Comparison of ENCODE assay signal across 18 cellular contexts in genomic region chr6:142839686-142840040, GRCh38.
A peak's percentile ranks its signal among the peaks of the same experiment; 100 is the strongest.
DNase-seq lines count a peak whose midpoint lies in the region; ATAC-seq and TF ChIP-seq lines count a peak whose summit lies in the region.
"Had no signal": no experiment of that assay in that cellular context is flagged by ENCODE, and none has a peak within 500 bp of the region (broad histone marks: within the 10 kb centered on the region; RNA-seq: fewer than 3 reads in every experiment).

No MANE protein-coding gene starts in this region.

- H2AFZ ChIP-seq in osteoblast (ENCODE audit: low read length): no peak overlapping the region

- H3K27me3 Mint-ChIP-seq in activated CD4-positive, alpha-beta T cell treated with anti-CD3 and anti-CD28 coated beads, Interleukin-2, amount 10 ng/mL, durations not matched to agents 7 days and 5 days: no peaks in the 10 kb centered on the region

- TF ChIP-seq CTCF in body of pancreas (IDR thresholded peaks at IDR 0.05): no peak
- TF ChIP-seq CTCF in osteoblast (IDR thresholded peaks at IDR 0.05; ENCODE audit: extremely low read depth, low read depth, low read length): no peak

- H4K20me1 ChIP-seq in osteoblast (ENCODE audit: insufficient read depth, low read length): no peaks in the 10 kb centered on the region

- peak overlapping the region; percentile 11 for H3K4me2 ChIP-seq in osteoblast (ENCODE audit: insufficient read depth, low read length)

- H3K9me3 ChIP-seq in body of pancreas: no peaks in the 10 kb centered on the region
- no peaks in the 10 kb centered on the region for H3K9me3 ChIP-seq in osteoblast (ENCODE audit: low read depth, low read length)
- H3K9me3 ChIP-seq: gastrocnemius medialis, neutrophil, SJCRH30, vagina had no signal

- ATAC-seq in body of pancreas: no peak
- ATAC-seq: gastrocnemius medialis had no signal

- peaks cover 21% of the 10 kb centered on the region for H3K36me3 Mint-ChIP-seq in activated CD4-positive, alpha-beta T cell treated with anti-CD3 and anti-CD28 coated beads, Interleukin-2, amount 10 ng/mL, durations not matched to agents 7 days and 5 days (ENCODE audit: low read depth)

- H3K9me3 Mint-ChIP-seq in activated CD4-positive, alpha-beta T cell treated with anti-CD3 and anti-CD28 coated beads, Interleukin-2, amount 10 ng/mL, durations not matched to agents 7 days and 5 days: no peaks in the 10 kb centered on the region

- DNase-seq in activated CD4-positive, alpha-beta T cell treated with anti-CD3 and anti-CD28 coated beads, Interleukin-2, amount 10 ng/mL, durations not matched to agents 7 days and 5 days: no peak
- DNase-seq in activated CD4-positive, alpha-beta T cell treated with anti-CD3 and anti-CD28 coated beads, Interleukin-2, amount 50 U/mL, for 4 hours: no peak
- DNase-seq in M059J (ENCODE audit: low read depth) (peak; percentile 53), body of pancreas (no peak), osteoblast (ENCODE audit: insufficient read length, low spot score, missing footprints) (no peak), NCI-H146 treated with DMSO at 0.1 percent for 48 hours (lab: John Stamatoyannopoulos, UW; ENCODE audit: unreplicated experiment) (no peak), NCI-H226 (no peak), COLO668 (lab: John Stamatoyannopoulos, UW; ENCODE audit: unreplicated experiment) (no peak)
- DNase-seq: activated CD4-positive, CD25-positive, alpha-beta regulatory T cell; DMS79 treated with DMSO at 0.1 percent for 48 hours; gastrocnemius medialis; left cardiac atrium; NCI-H1105 treated with DMSO at 0.1 percent for 48 hours; NCI-H526; SJCRH30; stimulated activated CD4-positive, alpha-beta T cell treated with anti-CD3 and anti-CD28 coated beads, Interleukin-12 subunit alpha, Interleukin-12 subunit beta, amount 100 ng/mL, for 4 hours had no signal

- H3K36me3 ChIP-seq in body of pancreas (replicated peaks in 1 of 2; ENCODE audit: insufficient read depth in 1 of 2, low read depth in 2 of 2) (no peaks in the 10 kb centered on the region), osteoblast (ENCODE audit: insufficient read depth, low read length) (no peaks in the 10 kb centered on the region)
- H3K36me3 ChIP-seq: gastrocnemius medialis, neutrophil, SJCRH30, vagina had no signal

- H3K27ac ChIP-seq in body of pancreas (peak overlapping the region in 3 of 4 donors; percentile 21 to 48 (median 38)), osteoblast (ENCODE audit: low read depth, low read length) (peak overlapping the region; percentile 60)
- H3K27ac ChIP-seq: gastrocnemius medialis, neutrophil, SJCRH30, vagina had no signal

- H3K4me1 ChIP-seq in body of pancreas (peaks cover 19% of the 10 kb centered on the region), osteoblast (ENCODE audit: insufficient read depth, low read length) (peaks cover 41% of the 10 kb centered on the region)

- CTCF ChIA-PET in activated CD4-positive, alpha-beta T cell treated with anti-CD3 and anti-CD28 coated beads, Interleukin-2, amount 10 ng/mL, durations not matched to agents 7 days and 5 days (lab: Charles Lee): interaction anchor here (1.0 kb wide), 1 partner anchor 9 kb away, joined by 3 read pairs; no protein-coding TSS in a partner anchor

- H3K27ac Mint-ChIP-seq in activated CD4-positive, alpha-beta T cell treated with anti-CD3 and anti-CD28 coated beads, Interleukin-2, amount 10 ng/mL, durations not matched to agents 7 days and 5 days: peak overlapping the region; percentile 31

- H3K27me3 ChIP-seq in body of pancreas (no peaks in the 10 kb centered on the region), osteoblast (ENCODE audit: insufficient read depth, low read length) (no peaks in the 10 kb centered on the region)
- H3K27me3 ChIP-seq: gastrocnemius medialis, neutrophil, SJCRH30, vagina had no signal

- no peak overlapping the region for H3K4me3 Mint-ChIP-seq in activated CD4-positive, alpha-beta T cell treated with anti-CD3 and anti-CD28 coated beads, Interleukin-2, amount 10 ng/mL, durations not matched to agents 7 days and 5 days

- H3K79me2 ChIP-seq in osteoblast (ENCODE audit: insufficient read depth, low read length): peaks cover 79% of the 10 kb centered on the region

- 53 to 62% methylated on average over 2 of the region's 2 CpGs for WGBS in body of pancreas, 2 donors

- H3K4me3 ChIP-seq in body of pancreas (no peak overlapping the region), osteoblast (ENCODE audit: insufficient read depth, low read length) (no peak overlapping the region)
- H3K4me3 ChIP-seq: gastrocnemius medialis, SJCRH30, vagina had no signal

- H3K4me1 Mint-ChIP-seq in activated CD4-positive, alpha-beta T cell treated with anti-CD3 and anti-CD28 coated beads, Interleukin-2, amount 10 ng/mL, durations not matched to agents 7 days and 5 days: peaks cover 74% of the 10 kb centered on the region

- intact Hi-C loops in body of pancreas (cut with DNase I): no loop called here

- TF ChIP-seq POLR2A in body of pancreas (IDR thresholded peaks at IDR 0.05): no peak

- POLR2A ChIA-PET in activated CD4-positive, alpha-beta T cell treated with anti-CD3 and anti-CD28 coated beads, Interleukin-2, amount 10 ng/mL, durations not matched to agents 7 days and 5 days (lab: Charles Lee): no interaction called here
